ENCODE assay signal across 10 cellular contexts in genomic region chr17:40327735-40328385, GRCh38. TPM values are rescaled to one million over a fixed set of nuclear protein-coding genes. Genes with fewer than 3 reads are reported as not detected.
DNase-seq lines count a peak whose midpoint lies in the region; ATAC-seq and TF ChIP-seq lines count a peak whose summit lies in the region.
"Had no signal": no experiment of that assay in that cellular context is flagged by ENCODE, and none has a peak within 500 bp of the region (broad histone marks: within the 10 kb centered on the region; RNA-seq: fewer than 3 reads in every experiment).

No MANE protein-coding gene starts in this region.

- TF ChIP-seq POLR2A in transverse colon (IDR thresholded peaks at IDR 0.05) = no peak

- WGBS in transverse colon (ENCODE audit: low coverage in 1 of 2), 2 donors = 7 to 9% methylated on average over 2 to 3 of the region's 3 CpGs

- no peak overlapping the region for H3K4me3 ChIP-seq in transverse colon

- H3K36me3 Mint-ChIP-seq in activated naive CD4-positive, alpha-beta T cell treated with anti-CD3 and anti-CD28 coated beads for 36 hours (ENCODE audit: low read depth) = peaks cover 12% of the 10 kb centered on the region
- peaks cover 9% of the 10 kb centered on the region for H3K36me3 Mint-ChIP-seq in memory B cell

- intact Hi-C loops in activated naive CD4-positive, alpha-beta T cell treated with anti-CD3 and anti-CD28 coated beads for 36 hours (cut with micrococcal nuclease) = loop anchor here (10.0 kb wide), 1 partner anchor 1337 kb away; no protein-coding TSS in a partner anchor
- intact Hi-C loops in transverse colon (cut with DNase I; ENCODE audit: low total_unique reads) = no loop called here

- TF ChIP-seq EP300 in transverse colon (IDR thresholded peaks at IDR 0.05; ENCODE audit: low read depth) = no peak

- H3K36me3 ChIP-seq in transverse colon = no peaks in the 10 kb centered on the region

- H3K27ac Mint-ChIP-seq in activated naive CD4-positive, alpha-beta T cell treated with anti-CD3 and anti-CD28 coated beads for 36 hours = peak overlapping the region; percentile 94
- peak overlapping the region; percentile 100 for H3K27ac Mint-ChIP-seq in memory B cell

- CTCF ChIA-PET in activated naive CD4-positive, alpha-beta T cell treated with anti-CD3 and anti-CD28 coated beads for 36 hours (lab: Charles Lee) = interaction anchor here (0.7 to 1.3 kb wide), 3 partner anchors 9 to 27 kb away, joined by 3 to 4 read pairs (median 3); no protein-coding TSS in a partner anchor

- no peaks in the 10 kb centered on the region for H3K9me3 ChIP-seq in transverse colon

- H3K4me1 Mint-ChIP-seq in activated naive CD4-positive, alpha-beta T cell treated with anti-CD3 and anti-CD28 coated beads for 36 hours (ENCODE audit: low read depth) = peaks cover 90% of the 10 kb centered on the region
- peaks cover 71% of the 10 kb centered on the region for H3K4me1 Mint-ChIP-seq in memory B cell

- in situ Hi-C loops in transverse colon (cut with MboI; ENCODE audit: low pct_ligation_motif_present in 1 of 4, low pct_unique_long_range_greater_than_20kb in 1 of 4, low sequenced_read_pairs in 3 of 4) = no loop called here

- no peak for ATAC-seq in memory B cell (ENCODE audit: low read depth)

- peaks cover 80 to 99% (median 91%) of the 10 kb centered on the region in 4 donors for H3K4me1 ChIP-seq in transverse colon

- H3K27ac ChIP-seq in transverse colon = peak overlapping the region; percentile 91 to 96 (median 92)

- no peaks in the 10 kb centered on the region for H3K27me3 ChIP-seq in transverse colon

- H3K9me3 Mint-ChIP-seq in activated naive CD4-positive, alpha-beta T cell treated with anti-CD3 and anti-CD28 coated beads for 36 hours = no peaks in the 10 kb centered on the region
- H3K9me3 Mint-ChIP-seq in memory B cell = no peaks in the 10 kb centered on the region

- no peak overlapping the region for H3K4me3 Mint-ChIP-seq in activated naive CD4-positive, alpha-beta T cell treated with anti-CD3 and anti-CD28 coated beads for 36 hours
- peak overlapping the region; percentile 86 for H3K4me3 Mint-ChIP-seq in memory B cell

- no peaks in the 10 kb centered on the region for H3K27me3 Mint-ChIP-seq in activated naive CD4-positive, alpha-beta T cell treated with anti-CD3 and anti-CD28 coated beads for 36 hours (ENCODE audit: low read depth)
- no peaks in the 10 kb centered on the region for H3K27me3 Mint-ChIP-seq in memory B cell

- TF ChIP-seq CTCF in transverse colon (IDR thresholded peaks at IDR 0.05) = no peak

- no peak for DNase-seq in activated naive CD4-positive, alpha-beta T cell treated with anti-CD3 and anti-CD28 coated beads for 36 hours
- DNase-seq in activated naive CD4-positive, alpha-beta T cell (lab: John Stamatoyannopoulos, UW) = no peak
- DNase-seq in astrocyte of the hippocampus (ENCODE audit: low read depth, low spot score) (peak; percentile 19), memory B cell (ENCODE audit: low spot score in 2 of 2) (no peak), transverse colon (no peak), NCI-H748 (lab: John Stamatoyannopoulos, UW; ENCODE audit: unreplicated experiment) (no peak), cerebellar nuclear complex (lab: John Stamatoyannopoulos, UW) (no peak), GM03348 (ENCODE audit: low spot score) (no peak)
- DNase-seq: NCI-H1436 had no signal

RNA-seq across cellular contexts. Expression of gene RARA, which starts 18.9 kb away (rescaled TPM):
- 10 to 100 TPM; 16.9 to 18.5 TPM for total RNA-seq in activated naive CD4-positive, alpha-beta T cell treated with anti-CD3 and anti-CD28 coated beads for 36 hours
- 100 to 1,000 TPM in 1 of 4 donors, 10 to 100 TPM in 3; 23.5 to 110 (median 49.1) TPM for total RNA-seq in transverse colon

RNA-seq across cellular contexts. Expression of gene GJD3, which starts 36.7 kb away (rescaled TPM):
- not detected for total RNA-seq in activated naive CD4-positive, alpha-beta T cell treated with anti-CD3 and anti-CD28 coated beads for 36 hours
- total RNA-seq in transverse colon = not detected
- total RNA-seq: SK-MEL-5 had no signal

RNA-seq across cellular contexts. Expression of gene CDC6, which starts 40.2 kb away (rescaled TPM):
- total RNA-seq in activated naive CD4-positive, alpha-beta T cell treated with anti-CD3 and anti-CD28 coated beads for 36 hours = 10 to 100 TPM; 86.5 to 90.4 TPM
- 1 to 10 TPM in 3 of 4 donors, not detected in 1; 1.6 to 3.2 (median 2.4) TPM for total RNA-seq in transverse colon

Comparison
In these comparisons a context has a peak if more than half of its experiments do, and no peak if none do; other contexts are left out.
1. RNA of gene CDC6, which starts 40.2 kb away (total RNA-seq): 86.5 to 90.4 TPM in activated naive CD4-positive, alpha-beta T cell treated with anti-CD3 and anti-CD28 coated beads for 36 hours; 1.6 to 3.2 TPM in transverse colon; every median in the first group is over 10 times any median in the second.